11 cellular contexts compared by ENCODE assay signal in the genomic region with DNA sequence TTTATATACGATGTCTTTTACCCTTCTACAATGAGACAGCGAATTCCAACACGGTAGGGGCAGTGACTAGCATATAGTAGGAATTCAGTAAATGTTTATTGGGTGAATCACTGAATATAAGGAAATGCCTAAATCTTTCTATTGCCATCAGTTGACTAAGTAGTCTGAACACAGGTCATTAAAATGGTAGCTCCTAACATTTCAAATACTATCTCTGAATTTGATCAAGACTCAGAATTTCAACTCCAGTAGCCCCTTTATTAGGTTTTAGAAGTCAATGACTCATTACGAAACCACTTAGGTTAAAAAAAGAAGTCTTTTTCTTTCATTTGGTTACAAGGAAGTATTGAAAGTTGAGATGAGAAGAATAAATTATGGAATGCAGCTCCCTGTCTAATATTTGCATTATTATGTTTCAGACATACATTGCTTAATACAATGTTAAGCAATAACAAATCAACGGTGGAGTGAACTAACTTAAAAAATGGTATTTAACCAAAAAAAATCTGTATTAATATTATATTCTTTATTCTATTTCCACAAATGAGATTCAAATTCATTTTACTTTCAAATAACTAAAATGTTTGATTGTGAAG.
A peak's percentile ranks its signal among the peaks of the same experiment; 100 is the strongest.
DNase-seq lines count a peak whose midpoint lies in the region; ATAC-seq, FAIRE-seq and TF ChIP-seq lines count a peak whose summit lies in the region.
"Had no signal": no experiment of that assay in that cellular context is flagged by ENCODE, and none has a peak within 500 bp of the region (broad histone marks: within the 10 kb centered on the region; RNA-seq: fewer than 3 reads in every experiment).

No MANE protein-coding gene starts in this region.

- H4K20me1 ChIP-seq in PC-3 (ENCODE audit: low read length) = no peaks in the 10 kb centered on the region

- no peak overlapping the region for H3K4me3 Mint-ChIP-seq in activated T-helper 1 cell treated with anti-CD3 and anti-CD28 coated beads, Interleukin-12 subunit alpha, Interleukin-12 subunit beta, Interleukin-2, Interleukin-4 antibody, amounts not matched to agents 30 ng/mL and 10 ng/mL and 1 ng/mL, durations not matched to agents 14 hours and 24 hours and 36 hours

- H2AFZ ChIP-seq in PC-3 (ENCODE audit: low read length) = peak overlapping the region; percentile 27

- H3K9ac ChIP-seq in PC-3 (ENCODE audit: low read length) = peak overlapping the region; percentile 35

- H3K36me3 ChIP-seq in PC-3 (ENCODE audit: low read depth, low read length) = no peaks in the 10 kb centered on the region

- no peaks in the 10 kb centered on the region for H3K36me3 Mint-ChIP-seq in activated T-helper 1 cell treated with anti-CD3 and anti-CD28 coated beads, Interleukin-12 subunit alpha, Interleukin-12 subunit beta, Interleukin-2, Interleukin-4 antibody, amounts not matched to agents 30 ng/mL and 10 ng/mL and 1 ng/mL, durations not matched to agents 14 hours and 24 hours and 36 hours (ENCODE audit: low read depth)

- H3K9me3 Mint-ChIP-seq in activated T-helper 1 cell treated with anti-CD3 and anti-CD28 coated beads, Interleukin-12 subunit alpha, Interleukin-12 subunit beta, Interleukin-2, Interleukin-4 antibody, amounts not matched to agents 30 ng/mL and 10 ng/mL and 1 ng/mL, durations not matched to agents 14 hours and 24 hours and 36 hours = no peaks in the 10 kb centered on the region

- H3K9me3 ChIP-seq in PC-3 (ENCODE audit: low read length) = no peaks in the 10 kb centered on the region

- intact Hi-C loops in PC-3 (cut with micrococcal nuclease) = loop anchor here (1.0 to 2.0 kb wide), 6 partner anchors 17 to 208 kb away; no protein-coding TSS in a partner anchor
- intact Hi-C loops in activated T-helper 1 cell treated with anti-CD3 and anti-CD28 coated beads, Interleukin-12 subunit alpha, Interleukin-12 subunit beta, Interleukin-2, Interleukin-4 antibody, amounts not matched to agents 30 ng/mL and 10 ng/mL and 1 ng/mL, durations not matched to agents 14 hours and 24 hours and 36 hours (cut with micrococcal nuclease) = no loop called here

- H3K79me2 ChIP-seq in PC-3 (ENCODE audit: low read length) = no peaks in the 10 kb centered on the region

- peaks cover 48% of the 10 kb centered on the region for H3K4me1 ChIP-seq in PC-3 (ENCODE audit: insufficient read depth, low read length)

- peak; percentile 45 for FAIRE-seq in endometrium (lab: Jason Lieb, UNC)
- FAIRE-seq: GM19239 had no signal

- H3K4me3 ChIP-seq in PC-3 (ENCODE audit: low read length) = 0 out of 2 replicates have a peak overlapping the region, but pooled peaks have one; percentile 2
- H3K4me3 ChIP-seq: skin epidermis had no signal

- no peak overlapping the region for H3K27ac Mint-ChIP-seq in activated T-helper 1 cell treated with anti-CD3 and anti-CD28 coated beads, Interleukin-12 subunit alpha, Interleukin-12 subunit beta, Interleukin-2, Interleukin-4 antibody, amounts not matched to agents 30 ng/mL and 10 ng/mL and 1 ng/mL, durations not matched to agents 14 hours and 24 hours and 36 hours

- peaks cover 15% of the 10 kb centered on the region for H3F3A ChIP-seq in PC-3 (ENCODE audit: low read length, unreplicated experiment)

- H3K4me2 ChIP-seq in PC-3 (ENCODE audit: low read length) = peak overlapping the region; percentile 60

- H3K9me2 ChIP-seq in PC-3 (replicated peaks; ENCODE audit: low read length) = no peaks in the 10 kb centered on the region

- no peaks in the 10 kb centered on the region for H3K27me3 Mint-ChIP-seq in activated T-helper 1 cell treated with anti-CD3 and anti-CD28 coated beads, Interleukin-12 subunit alpha, Interleukin-12 subunit beta, Interleukin-2, Interleukin-4 antibody, amounts not matched to agents 30 ng/mL and 10 ng/mL and 1 ng/mL, durations not matched to agents 14 hours and 24 hours and 36 hours (ENCODE audit: insufficient read depth)

- POLR2A ChIA-PET in PC-3 (lab: Charles Lee; ENCODE audit: unreplicated experiment) = interaction anchor here (0.6 kb wide), 1 partner anchor 68 kb away, joined by 3 read pairs; no protein-coding TSS in a partner anchor

- TF ChIP-seq CTCF in PC-3 (conservative IDR thresholded peaks at IDR 0.05; ENCODE audit: low read depth, low read length) = no peak

- BruUV-seq in PC-3 (replicated peaks; lab: Mats Ljungman, UMichigan) = TSS peak; percentile 67

- DNase-seq in EL = peak; percentile 94
- peak; percentile 96 for DNase-seq in PC-3
- peak; percentile 77 for DNase-seq in pulmonary artery endothelial cell (ENCODE audit: low read depth, low spot score)
- DNase-seq in central memory CD4-positive, alpha-beta T cell = no peak
- DNase-seq in activated T-helper 1 cell treated with anti-CD3 and anti-CD28 coated beads, Interleukin-12 subunit alpha, Interleukin-12 subunit beta, Interleukin-2, Interleukin-4 antibody, amounts not matched to agents 30 ng/mL and 10 ng/mL and 1 ng/mL, durations not matched to agents 14 hours and 24 hours and 36 hours (ENCODE audit: low spot score) = no peak
- DNase-seq in UCSD-AML1 (lab: John Stamatoyannopoulos, UW; ENCODE audit: unreplicated experiment) = no peak
- DNase-seq: activated naive CD4-positive, alpha-beta T cell treated with Interleukin-2 at 50 U/mL for 16 hours had no signal

- H3K27me3 ChIP-seq in PC-3 (ENCODE audit: low read length) = no peaks in the 10 kb centered on the region

- ATAC-seq in PC-3 (peak; percentile 98), GM21737 (IDR thresholded peaks at IDR 0.05; ENCODE audit: unreplicated experiment) (no peak)

- no peaks in the 10 kb centered on the region for H3K4me1 Mint-ChIP-seq in activated T-helper 1 cell treated with anti-CD3 and anti-CD28 coated beads, Interleukin-12 subunit alpha, Interleukin-12 subunit beta, Interleukin-2, Interleukin-4 antibody, amounts not matched to agents 30 ng/mL and 10 ng/mL and 1 ng/mL, durations not matched to agents 14 hours and 24 hours and 36 hours (ENCODE audit: low read depth)

- CTCF ChIA-PET in PC-3 (lab: Charles Lee) = interaction anchor here (0.6 kb wide), 1 partner anchor 211 kb away, joined by 3 read pairs; no protein-coding TSS in a partner anchor

- peak overlapping the region; percentile 87 for H3K27ac ChIP-seq in PC-3 (ENCODE audit: low read length)

Comparison
In these comparisons a context has a peak if more than half of its experiments do, and no peak if none do; other contexts are left out.
1. DNase-seq: peak in EL (single experiment), PC-3 (single experiment) and pulmonary artery endothelial cell (single experiment); none in central memory CD4-positive, alpha-beta T cell (single experiment), activated T-helper 1 cell treated with anti-CD3 and anti-CD28 coated beads, Interleukin-12 subunit alpha, Interleukin-12 subunit beta, Interleukin-2, Interleukin-4 antibody, amounts not matched to agents 30 ng/mL and 10 ng/mL and 1 ng/mL, durations not matched to agents 14 hours and 24 hours and 36 hours (single experiment) and UCSD-AML1 (single experiment).